In genomic region chr9:111280795-111281194, GRCh38 we compare ENCODE assay signal across 2 cellular contexts.
A peak's percentile ranks its signal among the peaks of the same experiment; 100 is the strongest.
TF ChIP-seq lines count a peak whose summit lies in the region.

No MANE protein-coding gene starts in this region.

TF ChIP-seq in SK-N-SH, 30 proteins besides CTCF, POLR2A, EP300 and RAD21:
- peak; percentile 73 for TF ChIP-seq TCF12 (IDR thresholded peaks at IDR 0.05)
- TF ChIP-seq, protein P1, sequence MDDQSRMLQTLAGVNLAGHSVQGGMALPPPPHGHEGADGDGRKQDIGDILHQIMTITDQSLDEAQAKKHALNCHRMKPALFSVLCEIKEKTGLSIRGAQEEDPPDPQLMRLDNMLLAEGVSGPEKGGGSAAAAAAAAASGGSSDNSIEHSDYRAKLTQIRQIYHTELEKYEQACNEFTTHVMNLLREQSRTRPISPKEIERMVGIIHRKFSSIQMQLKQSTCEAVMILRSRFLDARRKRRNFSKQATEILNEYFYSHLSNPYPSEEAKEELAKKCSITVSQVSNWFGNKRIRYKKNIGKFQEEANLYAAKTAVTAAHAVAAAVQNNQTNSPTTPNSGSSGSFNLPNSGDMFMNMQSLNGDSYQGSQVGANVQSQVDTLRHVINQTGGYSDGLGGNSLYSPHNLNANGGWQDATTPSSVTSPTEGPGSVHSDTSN (IDR thresholded peaks at IDR 0.05) = peak; percentile 41; the same call in 1 of the 2 replicates

TF ChIP-seq in GM12878, 131 proteins besides CTCF, POLR2A, EP300 and RAD21:
- TF ChIP-seq MEF2B (IDR thresholded peaks at IDR 0.05; ENCODE audit: partially characterized antibody, poor library complexity, severe bottlenecking) (peak; percentile 28), ATF7 (IDR thresholded peaks at IDR 0.05; ENCODE audit: low read depth) (peak; percentile 34; the same call in 1 of the 2 replicates), IKZF1 (conservative IDR thresholded peaks at IDR 0.05) (0 out of 2 replicates have a peak, but pooled peaks have one; percentile 36), POU2F2 (IDR thresholded peaks at IDR 0.05; ENCODE audit: borderline replicate concordance, low read depth, low read length) (peak; percentile 38; the same call in 1 of the 3 replicates), MTA2 (IDR thresholded peaks at IDR 0.05; ENCODE audit: low read depth) (peak; percentile 55; the same call in 1 of the 2 replicates), IKZF2 (IDR thresholded peaks at IDR 0.05) (peak; percentile 30 to 52; a peak in 3 of 4 replicates), RUNX3 (IDR thresholded peaks at IDR 0.05; ENCODE audit: low read length) (peak; percentile 42; the same call in 1 of the 2 replicates)
